2 cellular contexts compared by ENCODE assay signal in the genomic region with DNA sequence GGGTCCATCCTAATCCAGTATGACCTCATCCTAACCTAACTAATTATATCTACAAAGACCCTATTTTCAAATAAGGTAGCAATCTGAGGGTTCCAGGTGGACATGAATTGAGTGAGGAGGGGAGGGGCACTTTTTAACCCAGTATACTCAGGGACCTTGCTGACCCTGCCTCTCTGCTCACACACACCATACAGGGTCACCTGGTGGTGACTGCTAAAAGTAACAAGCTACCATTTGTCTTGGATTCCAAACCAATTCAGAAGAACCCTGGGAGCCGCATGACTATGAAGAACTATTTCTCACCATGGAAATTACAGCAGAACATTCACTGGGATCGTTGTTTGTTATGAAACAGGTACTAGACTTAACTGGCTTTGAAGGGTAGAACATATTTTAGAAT.
TF ChIP-seq lines count a peak whose summit lies in the region.

No MANE protein-coding gene starts in this region.

TF ChIP-seq in GM23338, 12 proteins besides CTCF, POLR2A, EP300 and RAD21:
- TF ChIP-seq, protein P1, sequence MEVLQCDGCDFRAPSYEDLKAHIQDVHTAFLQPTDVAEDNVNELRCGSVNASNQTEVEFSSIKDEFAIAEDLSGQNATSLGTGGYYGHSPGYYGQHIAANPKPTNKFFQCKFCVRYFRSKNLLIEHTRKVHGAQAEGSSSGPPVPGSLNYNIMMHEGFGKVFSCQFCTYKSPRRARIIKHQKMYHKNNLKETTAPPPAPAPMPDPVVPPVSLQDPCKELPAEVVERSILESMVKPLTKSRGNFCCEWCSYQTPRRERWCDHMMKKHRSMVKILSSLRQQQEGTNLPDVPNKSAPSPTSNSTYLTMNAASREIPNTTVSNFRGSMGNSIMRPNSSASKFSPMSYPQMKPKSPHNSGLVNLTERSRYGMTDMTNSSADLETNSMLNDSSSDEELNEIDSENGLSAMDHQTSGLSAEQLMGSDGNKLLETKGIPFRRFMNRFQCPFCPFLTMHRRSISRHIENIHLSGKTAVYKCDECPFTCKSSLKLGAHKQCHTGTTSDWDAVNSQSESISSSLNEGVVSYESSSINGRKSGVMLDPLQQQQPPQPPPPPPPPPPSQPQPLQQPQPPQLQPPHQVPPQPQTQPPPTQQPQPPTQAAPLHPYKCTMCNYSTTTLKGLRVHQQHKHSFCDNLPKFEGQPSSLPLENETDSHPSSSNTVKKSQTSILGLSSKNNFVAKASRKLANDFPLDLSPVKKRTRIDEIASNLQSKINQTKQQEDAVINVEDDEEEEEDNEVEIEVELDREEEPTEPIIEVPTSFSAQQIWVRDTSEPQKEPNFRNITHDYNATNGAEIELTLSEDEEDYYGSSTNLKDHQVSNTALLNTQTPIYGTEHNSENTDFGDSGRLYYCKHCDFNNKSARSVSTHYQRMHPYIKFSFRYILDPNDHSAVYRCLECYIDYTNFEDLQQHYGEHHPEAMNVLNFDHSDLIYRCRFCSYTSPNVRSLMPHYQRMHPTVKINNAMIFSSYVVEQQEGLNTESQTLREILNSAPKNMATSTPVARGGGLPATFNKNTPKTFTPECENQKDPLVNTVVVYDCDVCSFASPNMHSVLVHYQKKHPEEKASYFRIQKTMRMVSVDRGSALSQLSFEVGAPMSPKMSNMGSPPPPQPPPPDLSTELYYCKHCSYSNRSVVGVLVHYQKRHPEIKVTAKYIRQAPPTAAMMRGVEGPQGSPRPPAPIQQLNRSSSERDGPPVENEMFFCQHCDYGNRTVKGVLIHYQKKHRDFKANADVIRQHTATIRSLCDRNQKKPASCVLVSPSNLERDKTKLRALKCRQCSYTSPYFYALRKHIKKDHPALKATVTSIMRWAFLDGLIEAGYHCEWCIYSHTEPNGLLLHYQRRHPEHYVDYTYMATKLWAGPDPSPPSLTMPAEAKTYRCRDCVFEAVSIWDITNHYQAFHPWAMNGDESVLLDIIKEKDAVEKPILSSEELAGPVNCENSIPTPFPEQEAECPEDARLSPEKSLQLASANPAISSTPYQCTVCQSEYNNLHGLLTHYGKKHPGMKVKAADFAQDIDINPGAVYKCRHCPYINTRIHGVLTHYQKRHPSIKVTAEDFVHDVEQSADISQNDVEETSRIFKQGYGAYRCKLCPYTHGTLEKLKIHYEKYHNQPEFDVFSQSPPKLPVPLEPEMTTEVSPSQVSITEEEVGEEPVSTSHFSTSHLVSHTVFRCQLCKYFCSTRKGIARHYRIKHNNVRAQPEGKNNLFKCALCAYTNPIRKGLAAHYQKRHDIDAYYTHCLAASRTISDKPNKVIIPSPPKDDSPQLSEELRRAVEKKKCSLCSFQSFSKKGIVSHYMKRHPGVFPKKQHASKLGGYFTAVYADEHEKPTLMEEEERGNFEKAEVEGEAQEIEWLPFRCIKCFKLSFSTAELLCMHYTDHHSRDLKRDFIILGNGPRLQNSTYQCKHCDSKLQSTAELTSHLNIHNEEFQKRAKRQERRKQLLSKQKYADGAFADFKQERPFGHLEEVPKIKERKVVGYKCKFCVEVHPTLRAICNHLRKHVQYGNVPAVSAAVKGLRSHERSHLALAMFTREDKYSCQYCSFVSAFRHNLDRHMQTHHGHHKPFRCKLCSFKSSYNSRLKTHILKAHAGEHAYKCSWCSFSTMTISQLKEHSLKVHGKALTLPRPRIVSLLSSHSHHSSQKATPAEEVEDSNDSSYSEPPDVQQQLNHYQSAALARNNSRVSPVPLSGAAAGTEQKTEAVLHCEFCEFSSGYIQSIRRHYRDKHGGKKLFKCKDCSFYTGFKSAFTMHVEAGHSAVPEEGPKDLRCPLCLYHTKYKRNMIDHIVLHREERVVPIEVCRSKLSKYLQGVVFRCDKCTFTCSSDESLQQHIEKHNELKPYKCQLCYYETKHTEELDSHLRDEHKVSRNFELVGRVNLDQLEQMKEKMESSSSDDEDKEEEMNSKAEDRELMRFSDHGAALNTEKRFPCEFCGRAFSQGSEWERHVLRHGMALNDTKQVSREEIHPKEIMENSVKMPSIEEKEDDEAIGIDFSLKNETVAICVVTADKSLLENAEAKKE (CRISPR knock-in tag; IDR thresholded peaks at IDR 0.05) = no peak
- TF ChIP-seq, protein P2, sequence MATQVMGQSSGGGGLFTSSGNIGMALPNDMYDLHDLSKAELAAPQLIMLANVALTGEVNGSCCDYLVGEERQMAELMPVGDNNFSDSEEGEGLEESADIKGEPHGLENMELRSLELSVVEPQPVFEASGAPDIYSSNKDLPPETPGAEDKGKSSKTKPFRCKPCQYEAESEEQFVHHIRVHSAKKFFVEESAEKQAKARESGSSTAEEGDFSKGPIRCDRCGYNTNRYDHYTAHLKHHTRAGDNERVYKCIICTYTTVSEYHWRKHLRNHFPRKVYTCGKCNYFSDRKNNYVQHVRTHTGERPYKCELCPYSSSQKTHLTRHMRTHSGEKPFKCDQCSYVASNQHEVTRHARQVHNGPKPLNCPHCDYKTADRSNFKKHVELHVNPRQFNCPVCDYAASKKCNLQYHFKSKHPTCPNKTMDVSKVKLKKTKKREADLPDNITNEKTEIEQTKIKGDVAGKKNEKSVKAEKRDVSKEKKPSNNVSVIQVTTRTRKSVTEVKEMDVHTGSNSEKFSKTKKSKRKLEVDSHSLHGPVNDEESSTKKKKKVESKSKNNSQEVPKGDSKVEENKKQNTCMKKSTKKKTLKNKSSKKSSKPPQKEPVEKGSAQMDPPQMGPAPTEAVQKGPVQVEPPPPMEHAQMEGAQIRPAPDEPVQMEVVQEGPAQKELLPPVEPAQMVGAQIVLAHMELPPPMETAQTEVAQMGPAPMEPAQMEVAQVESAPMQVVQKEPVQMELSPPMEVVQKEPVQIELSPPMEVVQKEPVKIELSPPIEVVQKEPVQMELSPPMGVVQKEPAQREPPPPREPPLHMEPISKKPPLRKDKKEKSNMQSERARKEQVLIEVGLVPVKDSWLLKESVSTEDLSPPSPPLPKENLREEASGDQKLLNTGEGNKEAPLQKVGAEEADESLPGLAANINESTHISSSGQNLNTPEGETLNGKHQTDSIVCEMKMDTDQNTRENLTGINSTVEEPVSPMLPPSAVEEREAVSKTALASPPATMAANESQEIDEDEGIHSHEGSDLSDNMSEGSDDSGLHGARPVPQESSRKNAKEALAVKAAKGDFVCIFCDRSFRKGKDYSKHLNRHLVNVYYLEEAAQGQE (IDR thresholded peaks at IDR 0.05; ENCODE audit: unreplicated experiment) = no peak
- no peak for TF ChIP-seq CREB1 (CRISPR knock-in tag; IDR thresholded peaks at IDR 0.05; ENCODE audit: low read depth)

TF ChIP-seq in WTC11, 78 proteins besides CTCF, POLR2A, EP300 and RAD21 (continued from another document):
- TF ChIP-seq, protein P3, sequence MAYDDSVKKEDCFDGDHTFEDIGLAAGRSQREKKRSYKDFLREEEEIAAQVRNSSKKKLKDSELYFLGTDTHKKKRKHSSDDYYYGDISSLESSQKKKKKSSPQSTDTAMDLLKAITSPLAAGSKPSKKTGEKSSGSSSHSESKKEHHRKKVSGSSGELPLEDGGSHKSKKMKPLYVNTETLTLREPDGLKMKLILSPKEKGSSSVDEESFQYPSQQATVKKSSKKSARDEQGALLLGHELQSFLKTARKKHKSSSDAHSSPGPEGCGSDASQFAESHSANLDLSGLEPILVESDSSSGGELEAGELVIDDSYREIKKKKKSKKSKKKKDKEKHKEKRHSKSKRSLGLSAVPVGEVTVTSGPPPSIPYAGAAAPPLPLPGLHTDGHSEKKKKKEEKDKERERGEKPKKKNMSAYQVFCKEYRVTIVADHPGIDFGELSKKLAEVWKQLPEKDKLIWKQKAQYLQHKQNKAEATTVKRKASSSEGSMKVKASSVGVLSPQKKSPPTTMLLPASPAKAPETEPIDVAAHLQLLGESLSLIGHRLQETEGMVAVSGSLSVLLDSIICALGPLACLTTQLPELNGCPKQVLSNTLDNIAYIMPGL (CRISPR knock-in tag; IDR thresholded peaks at IDR 0.05) = no peak
- TF ChIP-seq, protein P4, sequence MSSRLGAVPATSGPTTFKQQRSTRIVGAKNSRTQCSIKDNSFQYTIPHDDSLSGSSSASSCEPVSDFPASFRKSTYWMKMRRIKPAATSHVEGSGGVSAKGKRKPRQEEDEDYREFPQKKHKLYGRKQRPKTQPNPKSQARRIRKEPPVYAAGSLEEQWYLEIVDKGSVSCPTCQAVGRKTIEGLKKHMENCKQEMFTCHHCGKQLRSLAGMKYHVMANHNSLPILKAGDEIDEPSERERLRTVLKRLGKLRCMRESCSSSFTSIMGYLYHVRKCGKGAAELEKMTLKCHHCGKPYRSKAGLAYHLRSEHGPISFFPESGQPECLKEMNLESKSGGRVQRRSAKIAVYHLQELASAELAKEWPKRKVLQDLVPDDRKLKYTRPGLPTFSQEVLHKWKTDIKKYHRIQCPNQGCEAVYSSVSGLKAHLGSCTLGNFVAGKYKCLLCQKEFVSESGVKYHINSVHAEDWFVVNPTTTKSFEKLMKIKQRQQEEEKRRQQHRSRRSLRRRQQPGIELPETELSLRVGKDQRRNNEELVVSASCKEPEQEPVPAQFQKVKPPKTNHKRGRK (CRISPR knock-in tag; IDR thresholded peaks at IDR 0.05; ENCODE audit: borderline replicate concordance) = no peak
- no peak for TF ChIP-seq JAZF1 (CRISPR knock-in tag; IDR thresholded peaks at IDR 0.05)
- no peak for TF ChIP-seq CREB1 (CRISPR knock-in tag; IDR thresholded peaks at IDR 0.05)
- no peak for TF ChIP-seq ZNF317 (CRISPR knock-in tag; IDR thresholded peaks at IDR 0.05; ENCODE audit: borderline replicate concordance, low read depth)
- no peak for TF ChIP-seq NR2C2 (CRISPR knock-in tag; IDR thresholded peaks at IDR 0.05)
- no peak for TF ChIP-seq SMAD4 (CRISPR knock-in tag; IDR thresholded peaks at IDR 0.05)
